Comparison of ENCODE assay signal across 8 cellular contexts in the genomic region with DNA sequence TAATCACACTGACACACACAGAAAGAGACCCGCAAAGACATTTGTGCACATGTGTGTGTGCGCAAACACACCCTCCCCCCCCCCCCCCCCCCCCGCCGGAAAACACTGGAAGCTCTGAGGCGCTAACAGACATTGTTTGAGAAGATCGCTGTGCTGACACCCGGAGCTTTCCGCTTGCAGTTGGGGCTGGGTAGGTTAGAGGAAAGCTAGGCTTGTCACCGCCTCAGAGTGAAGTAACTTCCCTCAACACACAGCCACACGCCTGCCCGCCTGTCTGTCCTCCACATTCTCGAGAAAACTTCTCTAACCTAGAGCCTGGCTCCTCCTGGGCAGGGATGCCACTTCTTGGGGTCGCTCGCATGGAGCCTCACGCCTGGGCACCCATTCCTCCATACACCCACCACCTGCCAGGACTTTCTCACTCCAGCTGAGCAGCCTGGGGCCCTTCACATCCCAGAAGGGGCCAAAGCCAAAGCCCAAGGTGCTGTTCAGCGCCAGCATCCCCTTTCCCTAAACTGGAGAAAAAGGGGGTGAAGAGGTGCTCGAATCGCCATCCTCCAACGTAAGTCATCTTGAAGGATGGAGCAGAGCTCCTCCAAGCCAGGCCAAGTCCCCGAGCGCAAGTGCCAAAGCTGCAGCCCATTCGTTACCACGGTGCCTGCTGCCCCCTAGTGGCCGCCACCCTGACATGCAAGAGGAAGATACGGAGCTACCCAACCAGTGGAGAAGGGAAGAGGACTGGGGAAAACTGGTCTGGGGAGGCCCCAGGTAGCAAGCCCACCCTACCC.
DNase-seq lines count a peak whose midpoint lies in the region; ATAC-seq and TF ChIP-seq lines count a peak whose summit lies in the region.

No MANE protein-coding gene starts in this region.

- H3K4me1 Mint-ChIP-seq in naive thymus-derived CD4-positive, alpha-beta T cell = peaks cover 0 to 11% (median 5%) of the 10 kb centered on the region in 7 donors

- peaks cover 4 to 17% (median 10%) of the 10 kb centered on the region in 3 donors for H3K4me1 ChIP-seq in esophagus squamous epithelium
- H3K4me1 ChIP-seq in naive thymus-derived CD4-positive, alpha-beta T cell (ENCODE audit: control insufficient read depth in 2 of 2, insufficient read depth in 2 of 2, low read length in 2 of 2) = no peaks in the 10 kb centered on the region

- no peaks in the 10 kb centered on the region for H3K9me3 Mint-ChIP-seq in naive thymus-derived CD4-positive, alpha-beta T cell

- ATAC-seq in naive thymus-derived CD4-positive, alpha-beta T cell = peak; percentile 89
- no peak for ATAC-seq in HG03521 (IDR thresholded peaks at IDR 0.05; ENCODE audit: unreplicated experiment)

- POLR2A ChIA-PET in HEK293T (lab: Yijun Ruan, JAX) = interaction anchor here (0.9 to 3.0 kb wide), 7 partner anchors 23 to 390 kb away, joined by 3 to 12 read pairs (median 7); a partner anchor contains a TSS
- POLR2A ChIA-PET in naive thymus-derived CD4-positive, alpha-beta T cell (lab: Charles Lee) = interaction anchor here (0.5 to 1.4 kb wide), 4 partner anchors 60 to 215 kb away, joined by 3 to 6 read pairs (median 4); no protein-coding TSS in a partner anchor

- no peaks in the 10 kb centered on the region for H3K27me3 ChIP-seq in esophagus squamous epithelium
- no peaks in the 10 kb centered on the region for H3K27me3 ChIP-seq in naive thymus-derived CD4-positive, alpha-beta T cell (ENCODE audit: control insufficient read depth in 2 of 2, insufficient read depth in 2 of 2, low read length in 2 of 2)

- peaks cover 46 to 97% (median 50%) of the 10 kb centered on the region in 3 donors for H3K36me3 ChIP-seq in esophagus squamous epithelium
- H3K36me3 ChIP-seq in naive thymus-derived CD4-positive, alpha-beta T cell (ENCODE audit: control insufficient read depth in 2 of 3, insufficient read depth in 3 of 3, low read length in 3 of 3) = peaks cover 9 to 85% (median 14%) of the 10 kb centered on the region in 3 experiments

- peak overlapping the region in 5 of 9 donors; percentile 54 to 74 (median 61) for H3K27ac Mint-ChIP-seq in naive thymus-derived CD4-positive, alpha-beta T cell

- H3K4me3 ChIP-seq in esophagus squamous epithelium = no peak overlapping the region
- H3K4me3 ChIP-seq in naive thymus-derived CD4-positive, alpha-beta T cell (ENCODE audit: low read length) = no peak overlapping the region

- H3K27me3 Mint-ChIP-seq in naive thymus-derived CD4-positive, alpha-beta T cell = no peaks in the 10 kb centered on the region

- 31 to 58% methylated on average over 6 to 10 of the region's 25 CpGs for WGBS in esophagus squamous epithelium, 2 donors

- no peaks in the 10 kb centered on the region for H3K9me3 ChIP-seq in esophagus squamous epithelium
- no peaks in the 10 kb centered on the region for H3K9me3 ChIP-seq in naive thymus-derived CD4-positive, alpha-beta T cell (ENCODE audit: control insufficient read depth in 2 of 3, low read length in 3 of 3)

- DNase-seq in C1 segment of cervical spinal cord (lab: John Stamatoyannopoulos, UW) = peak in 12 of 14 donors; percentile 20 to 82 (median 54)
- peak; percentile 74 for DNase-seq in HEK293T (ENCODE audit: extremely low spot score)
- peak; percentile 90 for DNase-seq in OCI-M1 (lab: John Stamatoyannopoulos, UW)
- DNase-seq in activated T-cell treated with anti-CD3 and anti-CD28 coated beads, Interleukin-2, amount 50 U/mL, for 1 hour = peak; percentile 83
- DNase-seq in esophagus squamous epithelium (lab: John Stamatoyannopoulos, UW) = peak; percentile 27
- peak; percentile 49 to 81 (median 69) for DNase-seq in naive thymus-derived CD4-positive, alpha-beta T cell
- peak; percentile 49 to 80 (median 62) for DNase-seq in stimulated activated naive CD4-positive, alpha-beta T cell (lab: John Stamatoyannopoulos, UW)

- CTCF ChIA-PET in HEK293T (lab: Yijun Ruan, JAX) = interaction anchor here (0.5 to 4.1 kb wide), 40 partner anchors 10 to 800 kb away, joined by 3 to 116 read pairs (median 4); a partner anchor contains a TSS
- CTCF ChIA-PET in naive thymus-derived CD4-positive, alpha-beta T cell (lab: Charles Lee) = interaction anchor here (0.6 to 7.2 kb wide), 26 partner anchors 15 to 390 kb away, joined by 3 to 95 read pairs (median 4); a partner anchor contains a TSS

- H3K4me3 Mint-ChIP-seq in naive thymus-derived CD4-positive, alpha-beta T cell = peak overlapping the region in 1 of 10 donors; percentile 44

- peak overlapping the region in 1 of 4 donors; percentile 5 for H3K27ac ChIP-seq in esophagus squamous epithelium
- no peak overlapping the region for H3K27ac ChIP-seq in naive thymus-derived CD4-positive, alpha-beta T cell (ENCODE audit: low read depth, low read length)

- peak in 1 of 4 donors; percentile 10 for TF ChIP-seq POLR2A in esophagus squamous epithelium (IDR thresholded peaks at IDR 0.05)

- TF ChIP-seq CTCF in esophagus squamous epithelium (IDR thresholded peaks at IDR 0.05) = peak; percentile 82 to 88 (median 84)

- H3K36me3 Mint-ChIP-seq in naive thymus-derived CD4-positive, alpha-beta T cell = peaks cover 0 to 24% (median 12%) of the 10 kb centered on the region in 5 donors

- intact Hi-C loops in esophagus squamous epithelium (cut with DNase I) = no loop called here
- intact Hi-C loops in naive thymus-derived CD4-positive, alpha-beta T cell (cut with micrococcal nuclease) = loop anchor here (1.0 to 2.0 kb wide), 5 partner anchors 64 to 472 kb away; a partner anchor contains a TSS

TF ChIP-seq in HEK293T, 16 proteins besides CTCF, POLR2A, EP300 and RAD21:
- TF ChIP-seq SUZ12 (IDR thresholded peaks at IDR 0.05) = no peak
- no peak for TF ChIP-seq SP1 (IDR thresholded peaks at IDR 0.05)
- no peak for TF ChIP-seq L3MBTL2 (conservative IDR thresholded peaks at IDR 0.05)
- no peak for TF ChIP-seq TARDBP (IDR thresholded peaks at IDR 0.05)
- TF ChIP-seq FOXA1 (IDR thresholded peaks at IDR 0.05) = no peak
- TF ChIP-seq NFRKB (IDR thresholded peaks at IDR 0.05) = no peak
- TF ChIP-seq ZNF384 (IDR thresholded peaks at IDR 0.05) = no peak
- TF ChIP-seq ELF4 (IDR thresholded peaks at IDR 0.05) = no peak
- no peak for TF ChIP-seq FOXK2 (IDR thresholded peaks at IDR 0.05)
- no peak for TF ChIP-seq FOXM1 (IDR thresholded peaks at IDR 0.05; ENCODE audit: borderline replicate concordance)
- no peak for TF ChIP-seq ARNT (IDR thresholded peaks at IDR 0.05)
TF ChIP-seq in HEK293T: peak in this region for 0.

Comparison
In these comparisons a context has a peak if more than half of its experiments do, and no peak if none do; other contexts are left out.
1. DNase-seq: peak in every context shown above with its lines; median percentile 90 in OCI-M1; 83 in activated T-cell treated with anti-CD3 and anti-CD28 coated beads, Interleukin-2, amount 50 U/mL, for 1 hour; 74 in HEK293T; 69 in naive thymus-derived CD4-positive, alpha-beta T cell; 62 in stimulated activated naive CD4-positive, alpha-beta T cell; 54 in C1 segment of cervical spinal cord; 27 in esophagus squamous epithelium.